Comparison of ENCODE assay signal across 20 cellular contexts in genomic region chr9:112572416-112572815, GRCh38.
DNase-seq lines count a peak whose midpoint lies in the region; ATAC-seq, FAIRE-seq and TF ChIP-seq lines count a peak whose summit lies in the region.
"Had no signal": no experiment of that assay in that cellular context is flagged by ENCODE, and none has a peak within 500 bp of the region (broad histone marks: within the 10 kb centered on the region; RNA-seq: fewer than 3 reads in every experiment).

No MANE protein-coding gene starts in this region.

- no peak overlapping the region for H3K4me3 Mint-ChIP-seq in progenitor cell of endocrine pancreas (ENCODE audit: low read depth)
- H3K4me3 Mint-ChIP-seq: CD8-positive, alpha-beta T cell had no signal

- H3F3A ChIP-seq in Loucy (ENCODE audit: low read depth) = no peaks in the 10 kb centered on the region

- BruUV-seq in K562 (replicated peaks; lab: Mats Ljungman, UMichigan) = no TSS peak

- 53% methylated on average over 3 of the region's 3 CpGs for WGBS in K562 (ENCODE audit: insufficient coverage, low coverage, missing lambda C conversion rate)

- H3K79me2 ChIP-seq in Loucy (ENCODE audit: insufficient read depth, low read length) = peaks cover 49% of the 10 kb centered on the region
- 0 out of 3 replicates have a peak, but pooled peaks cover 16% of the 10 kb centered on the region for H3K79me2 ChIP-seq in K562 (ENCODE audit: control insufficient read depth, insufficient read depth, low read length)

- no peak overlapping the region for H3K4me2 ChIP-seq in Loucy (ENCODE audit: low read depth, low read length, poor library complexity, severe bottlenecking)
- no peak overlapping the region for H3K4me2 ChIP-seq in K562 (ENCODE audit: insufficient read depth, low read length)
- H3K4me2 ChIP-seq: PC-9 had no signal

- no peaks in the 10 kb centered on the region for H3K27me3 ChIP-seq in Loucy (ENCODE audit: insufficient read depth, low read length, poor library complexity, severe bottlenecking)
- H3K27me3 ChIP-seq in K562 (ENCODE audit: control insufficient read depth in 2 of 2, insufficient read depth in 2 of 2, low read length in 2 of 2) = no peaks in the 10 kb centered on the region
- H3K27me3 ChIP-seq: SJSA1 had no signal

- H3K9me1 ChIP-seq in K562 (ENCODE audit: control insufficient read depth, insufficient read depth, low read length) = peaks cover 3% of the 10 kb centered on the region

- H4K20me1 ChIP-seq in Loucy (ENCODE audit: insufficient read depth, low read length, poor library complexity, severe bottlenecking) (peaks cover 11% of the 10 kb centered on the region), K562 (replicated peaks; ENCODE audit: control insufficient read depth, insufficient read depth, low read length) (peaks cover 13% of the 10 kb centered on the region; the same call in 1 of the 2 replicates)

- ATAC-seq in K562 = peak; percentile 49
- ATAC-seq in activated CD4-positive, CD25-positive, alpha-beta regulatory T cell treated with anti-CD3 and anti-CD28 coated beads, Interleukin-2, amount 50 U/mL, for 24 hours = no peak
- ATAC-seq in HG02610 (IDR thresholded peaks at IDR 0.05; ENCODE audit: unreplicated experiment) = no peak
- ATAC-seq: CD8-positive, alpha-beta T cell had no signal

- H3K27ac ChIP-seq in K562 (ENCODE audit: extremely low read depth, low read depth, low read length) = no peak overlapping the region
- H3K27ac ChIP-seq: 22Rv1, PC-9, SJSA1 had no signal

- FAIRE-seq in K562 (lab: Jason Lieb, UNC) = no peak
- FAIRE-seq: GM12891, GM18507 had no signal

- POLR2A ChIA-PET in K562 (lab: Yijun Ruan, JAX) = no interaction called here

- H3K27ac Mint-ChIP-seq in progenitor cell of endocrine pancreas = peak overlapping the region; percentile 76
- H3K27ac Mint-ChIP-seq: CD8-positive, alpha-beta T cell had no signal

- DNase-seq in DMS153 (lab: John Stamatoyannopoulos, UW) (peak; percentile 4), DMS153 treated with DMSO at 0.1 percent for 48 hours (lab: John Stamatoyannopoulos, UW; ENCODE audit: unreplicated experiment) (no peak), K562 (ENCODE audit: extremely low read depth in 1 of 4, low spot score in 3 of 4) (no peak), progenitor cell of endocrine pancreas (ENCODE audit: low spot score, unreplicated experiment) (no peak), NCI-H2227 (lab: John Stamatoyannopoulos, UW; ENCODE audit: unreplicated experiment) (no peak)
- DNase-seq: CD8-positive, alpha-beta T cell; DMS79 treated with DMSO at 0.1 percent for 48 hours; GOT3; IMR-90; NCI-H187 treated with DMSO at 0.1 percent for 48 hours; NCI-H2227 treated with DMSO at 0.1 percent for 48 hours; NCI-H526; PC-9 had no signal

- H3K27me3 Mint-ChIP-seq in progenitor cell of endocrine pancreas = no peaks in the 10 kb centered on the region

- H3K4me3 ChIP-seq in Loucy (ENCODE audit: low read length, poor library complexity, severe bottlenecking) = no peak overlapping the region
- no peak overlapping the region for H3K4me3 ChIP-seq in K562
- H3K4me3 ChIP-seq: PC-9, SJSA1 had no signal

- TF ChIP-seq EP300 in K562 (IDR thresholded peaks at IDR 0.05; ENCODE audit: low read length) = no peak

- in situ Hi-C loops in K562 (cut with MboI) = no loop called here

- no peak for TF ChIP-seq POLR2A in K562 (conservative IDR thresholded peaks at IDR 0.05)

- intact Hi-C loops in K562 (cut with micrococcal nuclease) = no loop called here

- TF ChIP-seq CTCF in Loucy (conservative IDR thresholded peaks at IDR 0.05; ENCODE audit: low read length) = peak; percentile 27; the same call in 1 of the 2 replicates
- TF ChIP-seq CTCF in K562 (IDR thresholded peaks at IDR 0.05 in 2 of 3, conservative IDR thresholded peaks at IDR 0.05 in 1 of 3; ENCODE audit: insufficient read depth in 2 of 3, low read depth in 1 of 3, low read length in 3 of 3) = no peak
- TF ChIP-seq CTCF in progenitor cell of endocrine pancreas (IDR thresholded peaks at IDR 0.05; ENCODE audit: unreplicated experiment) = no peak

- CTCF ChIA-PET in K562 (lab: Yijun Ruan, JAX; ENCODE audit: low intra/inter-chr PET ratio) = no interaction called here

- no peaks in the 10 kb centered on the region for H3K9me3 Mint-ChIP-seq in progenitor cell of endocrine pancreas (ENCODE audit: low read depth)
- H3K9me3 Mint-ChIP-seq: CD8-positive, alpha-beta T cell had no signal

- TF ChIP-seq RAD21 in K562 (CRISPR knock-in tag; conservative IDR thresholded peaks at IDR 0.05 in 1 of 2, IDR thresholded peaks at IDR 0.05 in 1 of 2) = no peak

- H3K36me3 ChIP-seq in Loucy (ENCODE audit: insufficient read depth, low read length) (peaks cover 27% of the 10 kb centered on the region; the same call in 1 of the 2 replicates), K562 (ENCODE audit: control insufficient read depth, insufficient read depth, low read length) (peaks cover 17% of the 10 kb centered on the region; the same call in 1 of the 3 replicates)
- H3K36me3 ChIP-seq: SJSA1 had no signal

- H2AFZ ChIP-seq in Loucy (ENCODE audit: low read length) = no peak overlapping the region
- no peak overlapping the region for H2AFZ ChIP-seq in K562 (ENCODE audit: low read depth, low read length)
- H2AFZ ChIP-seq: PC-9 had no signal

- H3K36me3 Mint-ChIP-seq in progenitor cell of endocrine pancreas (ENCODE audit: insufficient read depth) = peaks cover 20% of the 10 kb centered on the region

- H3K9me3 ChIP-seq in Loucy (ENCODE audit: insufficient read depth, low read depth, low read length) (no peaks in the 10 kb centered on the region), K562 (replicated peaks; ENCODE audit: control insufficient read depth, insufficient read depth, low read depth, low read length) (no peaks in the 10 kb centered on the region)
- H3K9me3 ChIP-seq: SJSA1 had no signal

- H3K4me1 ChIP-seq in Loucy (ENCODE audit: insufficient read depth, low read length, poor library complexity, severe bottlenecking) = peaks cover 12% of the 10 kb centered on the region
- no peaks in the 10 kb centered on the region; a peak in 1 of 5 replicates for H3K4me1 ChIP-seq in K562 (replicated peaks in 1 of 2; ENCODE audit: control insufficient read depth in 2 of 2, insufficient read depth in 2 of 2, low read length in 2 of 2)
- H3K4me1 ChIP-seq: SJSA1 had no signal

- H3K9me2 ChIP-seq in Loucy (replicated peaks; ENCODE audit: low read depth, low read length) = no peaks in the 10 kb centered on the region

- H3K9ac ChIP-seq in Loucy (ENCODE audit: low read depth, low read length, poor library complexity, severe bottlenecking) (no peak overlapping the region), K562 (ENCODE audit: insufficient read depth in 1 of 2, low read depth in 2 of 2, low read length in 2 of 2) (no peak overlapping the region; a peak in 1 of 4 replicates)

- H3K4me1 Mint-ChIP-seq in progenitor cell of endocrine pancreas (ENCODE audit: low read depth) = peaks cover 29% of the 10 kb centered on the region

TF ChIP-seq in K562, 482 proteins besides CTCF, POLR2A, EP300 and RAD21:
- TF ChIP-seq FUS (optimal IDR thresholded peaks at IDR 0.05; ENCODE audit: low read depth, low read length) (no peak), TCF3 (CRISPR knock-in tag; IDR thresholded peaks at IDR 0.05) (no peak), STAG1 (CRISPR knock-in tag; IDR thresholded peaks at IDR 0.05; ENCODE audit: borderline replicate concordance) (no peak), ZNF830 (CRISPR knock-in tag; IDR thresholded peaks at IDR 0.05) (no peak), NFIC (IDR thresholded peaks at IDR 0.05) (peak; percentile 58)
